Comparison of ENCODE assay signal across 22 cellular contexts in the genomic region with DNA sequence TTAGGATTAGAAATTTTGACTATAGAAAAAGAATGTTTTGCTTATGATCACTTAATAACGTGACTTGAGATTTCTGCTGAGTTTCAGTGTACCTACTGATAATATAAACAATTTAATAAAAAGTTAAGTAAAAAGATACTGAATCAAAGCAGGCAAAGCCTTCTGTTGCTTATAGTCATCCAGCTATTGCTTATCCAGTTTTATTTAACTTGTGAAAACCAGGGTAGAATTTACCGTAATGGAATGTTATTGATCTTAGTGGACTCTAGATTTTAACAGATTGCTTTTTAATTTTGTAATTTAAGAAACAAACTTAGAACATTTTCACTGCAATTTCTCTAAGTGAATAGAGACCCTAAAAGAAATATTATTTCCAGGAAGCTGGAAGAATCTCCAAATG. TPM values are rescaled to one million over a fixed set of nuclear protein-coding genes. Genes with fewer than 3 reads are reported as not detected.
DNase-seq lines count a peak whose midpoint lies in the region; ATAC-seq and TF ChIP-seq lines count a peak whose summit lies in the region.
"Had no signal": no experiment of that assay in that cellular context is flagged by ENCODE, and none has a peak within 500 bp of the region (broad histone marks: within the 10 kb centered on the region; RNA-seq: fewer than 3 reads in every experiment).

No MANE protein-coding gene starts in this region.

- TF ChIP-seq CTCF in left ventricle myocardium inferior (IDR thresholded peaks at IDR 0.05; ENCODE audit: borderline replicate concordance) (no peak), endothelial cell (IDR thresholded peaks at IDR 0.05; ENCODE audit: unreplicated experiment) (no peak), psoas muscle (IDR thresholded peaks at IDR 0.05) (no peak)

- H3K4me1 Mint-ChIP-seq in endothelial cell (ENCODE audit: unreplicated experiment) = peaks cover 31% of the 10 kb centered on the region
- H3K4me1 Mint-ChIP-seq in CD4-positive, alpha-beta memory T cell = peaks cover 0 to 2% (median 0%) of the 10 kb centered on the region in 4 donors
- H3K4me1 Mint-ChIP-seq: CD8-positive, alpha-beta memory T cell had no signal

- no peak overlapping the region for H3K4me3 Mint-ChIP-seq in endothelial cell (ENCODE audit: unreplicated experiment)
- H3K4me3 Mint-ChIP-seq in CD4-positive, alpha-beta memory T cell = no peak overlapping the region
- H3K4me3 Mint-ChIP-seq: B cell; CD4-positive, alpha-beta T cell; CD8-positive, alpha-beta memory T cell had no signal

- no peak for ATAC-seq in psoas muscle
- ATAC-seq: A549 had no signal

- peak overlapping the region; percentile 53 for H3K27ac ChIP-seq in left ventricle myocardium inferior (replicated peaks)
- H3K27ac ChIP-seq in psoas muscle = peak overlapping the region; percentile 66
- peak overlapping the region; percentile 48 for H3K27ac ChIP-seq in skeletal muscle tissue (ENCODE audit: low read depth, low read length)
- H3K27ac ChIP-seq in CD4-positive, alpha-beta memory T cell (ENCODE audit: low read depth, low read length) = no peak overlapping the region
- H3K27ac ChIP-seq: 22Rv1; A549; BLaER1 treated with 17β-estradiol and CSF1 and Interleukin-3, amounts not matched to agents 10 nM and 100 nM; C4-2B had no signal

- 62 to 86% (median 66%) methylated on average over 2 of the region's 2 CpGs for WGBS in psoas muscle, 3 donors

- H3K36me3 ChIP-seq in left ventricle myocardium inferior = no peaks in the 10 kb centered on the region
- H3K36me3 ChIP-seq in psoas muscle (ENCODE audit: insufficient read depth in 1 of 2, low read depth in 1 of 2) = no peaks in the 10 kb centered on the region
- H3K36me3 ChIP-seq in skeletal muscle tissue (ENCODE audit: control insufficient read depth in 3 of 3, insufficient read depth in 3 of 3, low read length in 3 of 3) = no peaks in the 10 kb centered on the region
- H3K36me3 ChIP-seq in CD4-positive, alpha-beta memory T cell (ENCODE audit: insufficient read depth, low read length) = no peaks in the 10 kb centered on the region
- H3K36me3 ChIP-seq: BLaER1 treated with 17β-estradiol and CSF1 and Interleukin-3, amounts not matched to agents 10 nM and 100 nM had no signal

- H3K4me3 ChIP-seq in left ventricle myocardium inferior (no peak overlapping the region), psoas muscle (peak overlapping the region; percentile 30), skeletal muscle tissue (ENCODE audit: low read length in 3 of 3) (no peak overlapping the region)
- no peak overlapping the region for H3K4me3 ChIP-seq in CD4-positive, alpha-beta memory T cell (ENCODE audit: low read length in 2 of 2)
- H3K4me3 ChIP-seq: A549; BLaER1 treated with 17β-estradiol and CSF1 and Interleukin-3, amounts not matched to agents 10 nM and 100 nM had no signal

- H3K9me3 ChIP-seq in left ventricle myocardium inferior (replicated peaks) = no peaks in the 10 kb centered on the region
- no peaks in the 10 kb centered on the region for H3K9me3 ChIP-seq in psoas muscle
- no peaks in the 10 kb centered on the region for H3K9me3 ChIP-seq in skeletal muscle tissue (ENCODE audit: control insufficient read depth in 3 of 3, low read length in 3 of 3)
- H3K9me3 ChIP-seq in CD4-positive, alpha-beta memory T cell (ENCODE audit: control insufficient read depth in 1 of 2, low read length in 2 of 2) = no peaks in the 10 kb centered on the region
- H3K9me3 ChIP-seq: A549 had no signal

- POLR2A ChIA-PET in CD4-positive, alpha-beta memory T cell (lab: Charles Lee; ENCODE audit: partially characterized antibody) = interaction anchor here (1.3 kb wide), 1 partner anchor 18 kb away, joined by 3 read pairs; a partner anchor contains a TSS

- H3K27me3 Mint-ChIP-seq in endothelial cell (ENCODE audit: unreplicated experiment) = peaks cover 1% of the 10 kb centered on the region
- no peaks in the 10 kb centered on the region for H3K27me3 Mint-ChIP-seq in CD4-positive, alpha-beta memory T cell
- H3K27me3 Mint-ChIP-seq: B cell; CD4-positive, alpha-beta T cell; CD8-positive, alpha-beta memory T cell had no signal

- H3K4me1 ChIP-seq in left ventricle myocardium inferior (peaks cover 23% of the 10 kb centered on the region), psoas muscle (peaks cover 32% of the 10 kb centered on the region), skeletal muscle tissue (ENCODE audit: control insufficient read depth in 3 of 3, insufficient read depth in 3 of 3, low read length in 3 of 3) (peaks cover 13 to 18% (median 18%) of the 10 kb centered on the region in 3 donors)
- H3K4me1 ChIP-seq in CD4-positive, alpha-beta memory T cell (ENCODE audit: insufficient read depth, low read length) = no peaks in the 10 kb centered on the region
- H3K4me1 ChIP-seq: A549 had no signal

- H3K9me3 Mint-ChIP-seq in endothelial cell (ENCODE audit: unreplicated experiment) = no peaks in the 10 kb centered on the region
- H3K9me3 Mint-ChIP-seq in CD4-positive, alpha-beta memory T cell = no peaks in the 10 kb centered on the region
- H3K9me3 Mint-ChIP-seq: CD4-positive, alpha-beta T cell; CD8-positive, alpha-beta memory T cell had no signal

- no peaks in the 10 kb centered on the region for H3K27me3 ChIP-seq in left ventricle myocardium inferior (ENCODE audit: low read depth)
- no peaks in the 10 kb centered on the region for H3K27me3 ChIP-seq in psoas muscle (ENCODE audit: insufficient read depth in 3 of 3, low read length in 2 of 3)
- H3K27me3 ChIP-seq in skeletal muscle tissue (ENCODE audit: control insufficient read depth in 3 of 3, insufficient read depth in 3 of 3, low read length in 3 of 3) = no peaks in the 10 kb centered on the region
- no peaks in the 10 kb centered on the region for H3K27me3 ChIP-seq in CD4-positive, alpha-beta memory T cell (ENCODE audit: insufficient read depth, low read length)
- H3K27me3 ChIP-seq: BLaER1 treated with 17β-estradiol and CSF1 and Interleukin-3, amounts not matched to agents 10 nM and 100 nM had no signal

- H3K36me3 Mint-ChIP-seq in endothelial cell (ENCODE audit: low read depth, unreplicated experiment) = peaks cover 15% of the 10 kb centered on the region
- peaks cover 0 to 7% of the 10 kb centered on the region in 2 donors for H3K36me3 Mint-ChIP-seq in CD4-positive, alpha-beta memory T cell

- peak overlapping the region; percentile 28 for H3K27ac Mint-ChIP-seq in endothelial cell (ENCODE audit: unreplicated experiment)
- no peak overlapping the region for H3K27ac Mint-ChIP-seq in CD4-positive, alpha-beta memory T cell
- H3K27ac Mint-ChIP-seq: B cell; CD4-positive, alpha-beta T cell; CD8-positive, alpha-beta memory T cell had no signal

- peak overlapping the region in 1 of 3 donors; percentile 35 for H3K9ac ChIP-seq in skeletal muscle tissue (ENCODE audit: low read depth in 1 of 3, low read length in 3 of 3)
- H3K9ac ChIP-seq: BLaER1 treated with 17β-estradiol and CSF1 and Interleukin-3, amounts not matched to agents 10 nM and 100 nM had no signal

- DNase-seq in left ventricle myocardium inferior (no peak), cardiac septum (ENCODE audit: low spot score) (no peak), endothelial cell (ENCODE audit: low spot score) (no peak), psoas muscle (no peak), EL (no peak)
- DNase-seq in CD4-positive, alpha-beta memory T cell = no peak
- DNase-seq: AML-193; CD4-positive, alpha-beta T cell; CD8-positive, alpha-beta memory T cell; COR-L47; DMS 273 treated with DMSO at 0.1 percent for 48 hours; DMS153; DMS53; DMS79; DND-41; GF-D8 had no signal

- CTCF ChIA-PET in CD4-positive, alpha-beta memory T cell (lab: Charles Lee; ENCODE audit: partially characterized antibody) = interaction anchor here (0.9 to 6.9 kb wide), 5 partner anchors 12 to 52 kb away, joined by 3 to 83 read pairs (median 54); partner anchors contain the start of gene TMEM182

- intact Hi-C loops in left ventricle myocardium inferior (cut with micrococcal nuclease) = loop anchor here (5.0 kb wide), 1 partner anchor 53 kb away; no protein-coding TSS in a partner anchor
- intact Hi-C loops in cardiac septum (cut with DNase I) = loop anchor here (2.0 kb wide), 1 partner anchor 52 kb away; no protein-coding TSS in a partner anchor
- intact Hi-C loops in psoas muscle (cut with DNase I) = no loop called here
- intact Hi-C loops in CD4-positive, alpha-beta memory T cell (cut with micrococcal nuclease) = no loop called here

RNA-seq across cellular contexts. Expression of gene TMEM182, which starts 7.1 kb away (rescaled TPM):
- total RNA-seq in left ventricle myocardium inferior (174 TPM), cardiac septum (135 TPM), endothelial cell (ENCODE audit: unreplicated experiment) (6.2 TPM), psoas muscle (100 to 1,000 TPM in 1 of 4 donors, 10 to 100 TPM in 3; 25.8 to 100 (median 33.6) TPM), skeletal muscle tissue (152 TPM)
- polyA plus RNA-seq in psoas muscle = 10 to 100 TPM in 1 of 3 donors, 1 to 10 TPM in 2; 3.3 to 16.8 (median 8.9) TPM
- total RNA-seq in CD4-positive, alpha-beta memory T cell = 1 to 10 TPM; 3.9 to 4.0 TPM
- 1 to 10 TPM; 6.2 to 6.4 TPM for polyA plus RNA-seq in CD4-positive, alpha-beta memory T cell

Comparison
In these comparisons a context has a peak if more than half of its experiments do, and no peak if none do; other contexts are left out.
1. intact Hi-C loops: an anchor here in left ventricle myocardium inferior (5.0 kb wide) and cardiac septum (2.0 kb wide); none called in psoas muscle and CD4-positive, alpha-beta memory T cell.